18 cellular contexts compared by ENCODE assay signal in genomic region chr4:25489221-25489797, GRCh38.
DNase-seq lines count a peak whose midpoint lies in the region; ATAC-seq, FAIRE-seq and TF ChIP-seq lines count a peak whose summit lies in the region.
"Had no signal": no experiment of that assay in that cellular context is flagged by ENCODE, and none has a peak within 500 bp of the region (broad histone marks: within the 10 kb centered on the region; RNA-seq: fewer than 3 reads in every experiment).

No MANE protein-coding gene starts in this region.

- H3K36me3 ChIP-seq in H1 (ENCODE audit: control insufficient read depth in 2 of 4, insufficient read depth in 4 of 4, low read length in 3 of 4) (no peaks in the 10 kb centered on the region; a peak in 1 of 8 replicates), lung (ENCODE audit: control insufficient read depth in 2 of 2, insufficient read depth in 2 of 2, low read length in 2 of 2) (no peaks in the 10 kb centered on the region)

- H4K5ac ChIP-seq in H1 (ENCODE audit: insufficient read length, low read depth, low read length), result no peak overlapping the region

- CTCF ChIA-PET in H1 (lab: Charles Lee; ENCODE audit: partially characterized antibody), result interaction anchor here (1.0 to 4.8 kb wide), 4 partner anchors 11 to 278 kb away, joined by 3 to 20 read pairs (median 4); no protein-coding TSS in a partner anchor

- H4K8ac ChIP-seq in H1 (ENCODE audit: extremely low read depth, insufficient read depth, low read length), result no peak overlapping the region

- no peak for TF ChIP-seq POLR2A in H1 (IDR thresholded peaks at IDR 0.05; ENCODE audit: control extremely low read depth in 1 of 2, low read depth in 2 of 2, low read length in 2 of 2)

- no peaks in the 10 kb centered on the region for H3K79me1 ChIP-seq in H1 (ENCODE audit: low read depth, low read length)

- no peaks in the 10 kb centered on the region for H3K79me2 ChIP-seq in H1 (ENCODE audit: control insufficient read depth in 1 of 2, insufficient read depth in 2 of 2, low read length in 2 of 2)

- DNase-seq in NCI-H2196 (lab: John Stamatoyannopoulos, UW; ENCODE audit: unreplicated experiment) (peak; percentile 11), NCI-H2196 treated with DMSO at 0.1 percent for 48 hours (lab: John Stamatoyannopoulos, UW; ENCODE audit: unreplicated experiment) (no peak), HuH-7 (ENCODE audit: low spot score) (peak; percentile 53), H1 (ENCODE audit: low read depth in 1 of 2, low spot score in 2 of 2) (no peak), lung (ENCODE audit: low spot score) (no peak), GM20000 (ENCODE audit: low spot score) (no peak)
- DNase-seq: C1 segment of cervical spinal cord; Calu3; CD4-positive, alpha-beta T cell; DMS 273 treated with DMSO at 0.1 percent for 48 hours; GF-D8; H9 had no signal

- H2BK120ac ChIP-seq in H1 (replicated peaks; ENCODE audit: low read depth, low read length), result no peak overlapping the region

- no peak for TF ChIP-seq RAD21 in H1 (IDR thresholded peaks at IDR 0.05 in 1 of 2, conservative IDR thresholded peaks at IDR 0.05 in 1 of 2; ENCODE audit: low read depth in 2 of 2, low read length in 2 of 2)

- H2BK15ac ChIP-seq in H1 (ENCODE audit: low read length), result no peak overlapping the region

- no peaks in the 10 kb centered on the region for H4K20me1 ChIP-seq in H1 (replicated peaks in 1 of 2; ENCODE audit: control insufficient read depth in 1 of 2, insufficient read depth in 2 of 2, low read length in 2 of 2)

- WGBS in H1 (ENCODE audit: extremely low coverage in 1 of 2, insufficient coverage in 1 of 2, insufficient read length in 1 of 2, insufficient replicate concordance in 2 of 2, low coverage in 1 of 2, low lambda C conversion rate in 2 of 2, missing lambda C conversion rate in 1 of 2), 2 experiments, result 100% methylated on average over 1 of the region's 1 CpG; no CpG with 5 or more reads in 1 of the 2 experiments
- 62 to 74% methylated on average over 1 of the region's 1 CpG for WGBS in lung, 2 donors

- H2AFZ ChIP-seq in H1 (ENCODE audit: low read length), result 0 out of 2 replicates have a peak overlapping the region, but pooled peaks have one; percentile 59
- H2AFZ ChIP-seq: GM23338 had no signal

- H3K27ac ChIP-seq in H1 (ENCODE audit: low read depth, low read length), result no peak overlapping the region
- H3K27ac ChIP-seq in lung (ENCODE audit: low read depth in 1 of 2, low read length in 1 of 2), result peak overlapping the region in 1 of 2 donors; percentile 52
- H3K27ac ChIP-seq: HL-60 had no signal

- ATAC-seq in lung (ENCODE audit: insufficient read depth, low FRiP score) (peak; percentile 63), SK-N-SH treated with all-trans-retinoic acid at 6 μM for 48 hours (no peak), HG03196 (IDR thresholded peaks at IDR 0.05; ENCODE audit: unreplicated experiment) (no peak)
- ATAC-seq: GM23338, K562 had no signal

- H3K27me3 ChIP-seq in H1 (replicated peaks in 1 of 4; ENCODE audit: control insufficient read depth in 3 of 4, extremely low read depth in 1 of 4, insufficient read depth in 3 of 4, low read length in 3 of 4), result no peaks in the 10 kb centered on the region
- no peaks in the 10 kb centered on the region for H3K27me3 ChIP-seq in lung (ENCODE audit: control insufficient read depth, insufficient read depth)

- H3K4ac ChIP-seq in H1 (replicated peaks; ENCODE audit: insufficient read length, low read depth, low read length), result no peak overlapping the region

- no peak overlapping the region for H3K23ac ChIP-seq in H1 (ENCODE audit: insufficient read length)

- H2BK5ac ChIP-seq in H1 (ENCODE audit: low read depth, low read length), result no peak overlapping the region

- peak overlapping the region; percentile 80 for H3K14ac ChIP-seq in H1 (ENCODE audit: insufficient read length)

- no peak overlapping the region for H2BK12ac ChIP-seq in H1 (ENCODE audit: low read depth, low read length)

- no peaks in the 10 kb centered on the region for H3K23me2 ChIP-seq in H1 (ENCODE audit: low read depth, low read length)

- TF ChIP-seq CTCF in H1 (IDR thresholded peaks at IDR 0.05; ENCODE audit: control extremely low read depth in 1 of 3, insufficient read depth in 1 of 3, low read depth in 1 of 3, low read length in 3 of 3), result no peak
- no peak for TF ChIP-seq CTCF in lung (IDR thresholded peaks at IDR 0.05; ENCODE audit: control extremely low read depth, extremely low read depth)
- TF ChIP-seq CTCF in GM20000 (IDR thresholded peaks at IDR 0.05; ENCODE audit: extremely low read depth, missing control alignments), result no peak

- POLR2A ChIA-PET in H1 (lab: Charles Lee; ENCODE audit: partially characterized antibody), result no interaction called here

- H3K4me3 ChIP-seq in H1 (ENCODE audit: extremely low read depth in 1 of 4, insufficient read depth in 2 of 4, low read depth in 3 of 4, low read length in 4 of 4) (no peak overlapping the region), lung (no peak overlapping the region)
- H3K4me3 ChIP-seq: GM23338, K562 had no signal

- no peak overlapping the region for H3K9ac ChIP-seq in H1 (replicated peaks in 1 of 4; ENCODE audit: extremely low read depth in 1 of 4, low read depth in 3 of 4, low read length in 3 of 4)

- H3K9me3 ChIP-seq in H1 (ENCODE audit: insufficient read depth in 2 of 2, low read depth in 1 of 2, low read length in 1 of 2) (peaks cover 0 to 4% of the 10 kb centered on the region in 2 experiments; a peak in 1 of 4 replicates), lung (ENCODE audit: control insufficient read depth in 2 of 2, insufficient read depth in 1 of 2, low read length in 1 of 2) (peaks cover 0 to 8% of the 10 kb centered on the region in 2 donors)

- H4K91ac ChIP-seq in H1 (replicated peaks; ENCODE audit: insufficient read length, low read length), result no peak overlapping the region

- no peak overlapping the region for H2BK20ac ChIP-seq in H1 (ENCODE audit: low read length)

- H3K4me1 ChIP-seq in H1 (replicated peaks in 1 of 4; ENCODE audit: control insufficient read depth in 3 of 4, insufficient read depth in 4 of 4, low read length in 3 of 4) (peaks cover 0 to 12% (median 3%) of the 10 kb centered on the region in 4 experiments; a peak in 3 of 7 replicates), lung (ENCODE audit: control insufficient read depth in 2 of 2, insufficient read depth in 2 of 2, low read length in 2 of 2) (no peaks in the 10 kb centered on the region)

- no peak overlapping the region for H3K56ac ChIP-seq in H1 (replicated peaks; ENCODE audit: insufficient read length, low read depth, low read length)

- no peak overlapping the region for H3K18ac ChIP-seq in H1 (ENCODE audit: extremely low read depth, low read length)

- H3K4me2 ChIP-seq in H1 (ENCODE audit: insufficient read depth in 1 of 2, low read depth in 2 of 2, low read length in 2 of 2), result no peak overlapping the region
- H3K4me2 ChIP-seq: GM23338 had no signal

- TF ChIP-seq EP300 in H1 (IDR thresholded peaks at IDR 0.05; ENCODE audit: borderline replicate concordance in 1 of 2, low read depth in 2 of 2, low read length in 2 of 2), result no peak

- H2AK5ac ChIP-seq in H1 (ENCODE audit: low read depth, low read length), result no peak overlapping the region

- FAIRE-seq in H1 (lab: Jason Lieb, UNC), result no peak
- FAIRE-seq: A204.1, K562 had no signal

TF ChIP-seq in H1, 55 proteins besides CTCF, POLR2A, EP300 and RAD21 (continues in another document):
- TF ChIP-seq ATF2 (IDR thresholded peaks at IDR 0.05; ENCODE audit: low read length) (no peak), NANOG (IDR thresholded peaks at IDR 0.05; ENCODE audit: insufficient read depth, low read depth, low read length, poor library complexity, severe bottlenecking) (no peak), POU5F1 (IDR thresholded peaks at IDR 0.05; ENCODE audit: low read depth, low read length) (no peak), CREB1 (IDR thresholded peaks at IDR 0.05) (no peak), HDAC2 (IDR thresholded peaks at IDR 0.05; ENCODE audit: borderline replicate concordance in 1 of 2, low read depth in 2 of 2, low read length in 2 of 2) (no peak)

TF ChIP-seq in SK-N-SH treated with all-trans-retinoic acid at 6 μM for 48 hours, 23 proteins besides CTCF, POLR2A, EP300 and RAD21 (continues in another document):
- TF ChIP-seq SNAI2 (CRISPR knock-in tag; IDR thresholded peaks at IDR 0.05) (no peak), PPARA (CRISPR knock-in tag; IDR thresholded peaks at IDR 0.05; ENCODE audit: borderline replicate concordance) (no peak), ZFP30 (CRISPR knock-in tag; IDR thresholded peaks at IDR 0.05) (no peak), ARNTL (CRISPR knock-in tag; IDR thresholded peaks at IDR 0.05; ENCODE audit: borderline replicate concordance, low read depth) (no peak), OSR1 (CRISPR knock-in tag; IDR thresholded peaks at IDR 0.05) (no peak), GLIS3 (CRISPR knock-in tag; IDR thresholded peaks at IDR 0.05) (no peak), ZNF8 (CRISPR knock-in tag; IDR thresholded peaks at IDR 0.05) (no peak), TSHZ2 (CRISPR knock-in tag; IDR thresholded peaks at IDR 0.05) (no peak), TCF4 (CRISPR knock-in tag; IDR thresholded peaks at IDR 0.05; ENCODE audit: borderline replicate concordance) (no peak), ZNF565 (CRISPR knock-in tag; conservative IDR thresholded peaks at IDR 0.05; ENCODE audit: low read depth) (no peak)

Comparison
In these comparisons a context has a peak if more than half of its experiments do, and no peak if none do; other contexts are left out.
1. DNase-seq: peak in NCI-H2196 (single experiment) and HuH-7 (single experiment); none in NCI-H2196 treated with DMSO at 0.1 percent for 48 hours (single experiment), H1 (0 of 2), lung (single experiment) and GM20000 (single experiment).